Comparison of ENCODE assay signal across 22 cellular contexts in the genomic region with DNA sequence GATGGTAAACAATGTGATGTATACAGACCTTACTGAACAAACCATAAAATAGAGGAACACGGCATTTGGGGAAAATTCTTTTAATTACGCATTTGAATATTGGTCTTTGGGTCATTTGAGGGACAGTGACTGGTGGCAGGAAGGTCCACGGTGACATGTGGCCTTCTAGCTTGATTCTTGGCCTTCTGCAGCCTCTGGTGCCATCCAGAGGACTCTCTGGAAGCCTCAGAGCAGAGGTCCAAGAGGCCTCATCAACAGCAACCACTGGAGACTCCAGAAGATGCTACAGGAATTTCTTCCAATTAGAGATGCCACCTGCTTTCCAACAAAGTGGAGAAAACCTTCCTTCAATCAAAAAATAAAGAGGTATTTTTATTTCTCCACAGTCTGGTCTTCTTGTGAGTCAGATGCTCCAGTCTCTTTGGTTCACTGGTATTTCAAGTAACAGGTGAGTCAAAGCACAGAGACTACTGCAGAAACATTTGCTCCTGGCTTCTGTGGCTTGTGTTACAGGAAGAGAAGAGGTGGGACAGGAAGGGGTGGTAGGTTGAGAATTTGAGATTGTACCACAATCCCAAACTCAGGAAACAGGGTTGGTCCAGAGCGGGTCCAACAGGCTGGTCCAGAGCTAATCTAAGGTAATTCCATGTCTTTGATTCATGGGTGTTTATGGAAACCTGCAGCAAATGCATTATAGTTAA. TPM values are rescaled to one million over a fixed set of nuclear protein-coding genes. Genes with fewer than 3 reads are reported as not detected.
DNase-seq lines count a peak whose midpoint lies in the region; ATAC-seq, FAIRE-seq and TF ChIP-seq lines count a peak whose summit lies in the region.
"Had no signal": no experiment of that assay in that cellular context is flagged by ENCODE, and none has a peak within 500 bp of the region (broad histone marks: within the 10 kb centered on the region; RNA-seq: fewer than 3 reads in every experiment).

No MANE protein-coding gene starts in this region.

- POLR2A ChIA-PET in MCF 10A (lab: Yijun Ruan, JAX): no interaction called here
- POLR2A ChIA-PET in activated CD4-positive, alpha-beta memory T cell treated with anti-CD3 and anti-CD28 coated beads, Interleukin-2, amount 10 ng/mL, durations not matched to agents 7 days and 5 days (lab: Charles Lee): no interaction called here

- peak; percentile 61 for ATAC-seq in stimulated activated naive CD8-positive, alpha-beta T cell treated with anti-CD3 and anti-CD28 coated beads, Interleukin-15, amount 100 ng/mL, for 72 hours
- ATAC-seq: gastroesophageal sphincter; natural killer cell treated with Interleukin-12 subunit alpha and Interleukin-12 subunit beta and Interleukin-15 and Interleukin-18, amount 100 ng/mL, for 72 hours had no signal

- FAIRE-seq in small intestine (lab: Jason Lieb, UNC): no peak

- TF ChIP-seq POLR2A in breast epithelium (IDR thresholded peaks at IDR 0.05) (no peak), esophagus muscularis mucosa (IDR thresholded peaks at IDR 0.05; ENCODE audit: low read depth) (no peak)

- 77% methylated on average over 4 of the region's 4 CpGs for WGBS in esophagus muscularis mucosa
- 75 to 80% (median 79%) methylated on average over 4 of the region's 4 CpGs for WGBS in small intestine, 3 donors

- H3K4me1 ChIP-seq in breast epithelium: peaks cover 0 to 5% of the 10 kb centered on the region in 2 donors
- peaks cover 0 to 10% (median 9%) of the 10 kb centered on the region in 4 donors for H3K4me1 ChIP-seq in esophagus muscularis mucosa
- no peaks in the 10 kb centered on the region for H3K4me1 ChIP-seq in small intestine (ENCODE audit: control insufficient read depth in 2 of 2, insufficient read depth in 1 of 2, low read depth in 1 of 2, low read length in 1 of 2)
- H3K4me1 ChIP-seq: SJCRH30, vagina had no signal

- no TSS peak for BruUV-seq in MCF 10A (replicated peaks; lab: Mats Ljungman, UMichigan)

- no peaks in the 10 kb centered on the region for H3K4me1 Mint-ChIP-seq in MCF 10A (ENCODE audit: insufficient read depth, unreplicated experiment)
- H3K4me1 Mint-ChIP-seq in activated CD4-positive, alpha-beta memory T cell treated with anti-CD3 and anti-CD28 coated beads, Interleukin-2, amount 10 ng/mL, durations not matched to agents 7 days and 5 days: peaks cover 71% of the 10 kb centered on the region
- H3K4me1 Mint-ChIP-seq in stimulated activated naive CD8-positive, alpha-beta T cell treated with anti-CD3 and anti-CD28 coated beads, Interleukin-15, amount 100 ng/mL, for 72 hours: peaks cover 74% of the 10 kb centered on the region

- CTCF ChIA-PET in MCF 10A (lab: Yijun Ruan, JAX): interaction anchor here (1.2 kb wide), 1 partner anchor 13 kb away, joined by 3 read pairs; no protein-coding TSS in a partner anchor
- CTCF ChIA-PET in activated CD4-positive, alpha-beta memory T cell treated with anti-CD3 and anti-CD28 coated beads, Interleukin-2, amount 10 ng/mL, durations not matched to agents 7 days and 5 days (lab: Charles Lee): interaction anchor here (1.2 to 1.5 kb wide), 2 partner anchors 39 to 123 kb away, joined by 3 to 4 read pairs; no protein-coding TSS in a partner anchor

- no peaks in the 10 kb centered on the region for H3K27me3 ChIP-seq in breast epithelium
- peaks cover 0 to 20% (median 0%) of the 10 kb centered on the region in 4 donors for H3K27me3 ChIP-seq in esophagus muscularis mucosa
- H3K27me3 ChIP-seq in small intestine (ENCODE audit: control insufficient read depth in 2 of 2, insufficient read depth in 2 of 2, low read length in 2 of 2): no peaks in the 10 kb centered on the region
- H3K27me3 ChIP-seq: vagina had no signal

- no peaks in the 10 kb centered on the region for H3K9me3 ChIP-seq in breast epithelium
- H3K9me3 ChIP-seq in esophagus muscularis mucosa: no peaks in the 10 kb centered on the region
- H3K9me3 ChIP-seq in small intestine (ENCODE audit: control insufficient read depth, low read depth): no peaks in the 10 kb centered on the region
- H3K9me3 ChIP-seq: gastroesophageal sphincter, SJCRH30, vagina had no signal

- no peak overlapping the region for H3K27ac Mint-ChIP-seq in MCF 10A (ENCODE audit: low read depth, unreplicated experiment)
- peak overlapping the region; percentile 58 for H3K27ac Mint-ChIP-seq in activated CD4-positive, alpha-beta memory T cell treated with anti-CD3 and anti-CD28 coated beads, Interleukin-2, amount 10 ng/mL, durations not matched to agents 7 days and 5 days
- H3K27ac Mint-ChIP-seq in stimulated activated naive CD8-positive, alpha-beta T cell treated with anti-CD3 and anti-CD28 coated beads, Interleukin-15, amount 100 ng/mL, for 72 hours: peak overlapping the region; percentile 77 to 80
- H3K27ac Mint-ChIP-seq: memory B cell had no signal

- peak; percentile 13 for DNase-seq in MCF 10A (ENCODE audit: unreplicated experiment)
- no peak for DNase-seq in breast epithelium (ENCODE audit: low spot score in 2 of 2)
- DNase-seq in activated CD4-positive, alpha-beta memory T cell treated with anti-CD3 and anti-CD28 coated beads, Interleukin-2, amount 10 ng/mL, durations not matched to agents 7 days and 5 days: peak; percentile 28
- peak; percentile 68 for DNase-seq in esophagus muscularis mucosa (ENCODE audit: extremely low spot score)
- DNase-seq in stimulated activated naive CD8-positive, alpha-beta T cell treated with anti-CD3 and anti-CD28 coated beads, Interleukin-15, amount 100 ng/mL, for 72 hours: peak in 1 of 2 donors; percentile 42
- DNase-seq in NCI-H2081 (lab: John Stamatoyannopoulos, UW): no peak
- no peak for DNase-seq in germinal center (ENCODE audit: low spot score)
- no peak for DNase-seq in small intestine
- DNase-seq: activated CD4-positive, CD25-positive, alpha-beta regulatory T cell treated with anti-CD3 and anti-CD28 coated beads, Interleukin-2, amount 50 U/mL, for 72 hours; dermis blood vessel endothelial cell; EL; H7; KBM-7; NCI-H1048; SJCRH30; T-helper 9 cell had no signal

- H3K9me3 Mint-ChIP-seq in MCF 10A (ENCODE audit: unreplicated experiment): no peaks in the 10 kb centered on the region
- H3K9me3 Mint-ChIP-seq in activated CD4-positive, alpha-beta memory T cell treated with anti-CD3 and anti-CD28 coated beads, Interleukin-2, amount 10 ng/mL, durations not matched to agents 7 days and 5 days: no peaks in the 10 kb centered on the region
- no peaks in the 10 kb centered on the region for H3K9me3 Mint-ChIP-seq in stimulated activated naive CD8-positive, alpha-beta T cell treated with anti-CD3 and anti-CD28 coated beads, Interleukin-15, amount 100 ng/mL, for 72 hours
- H3K9me3 Mint-ChIP-seq: memory B cell; natural killer cell treated with Interleukin-12 subunit alpha and Interleukin-12 subunit beta and Interleukin-15 and Interleukin-18, amount 100 ng/mL, for 72 hours had no signal

- no peak for TF ChIP-seq EP300 in esophagus muscularis mucosa (IDR thresholded peaks at IDR 0.05)

- no peaks in the 10 kb centered on the region for H3K36me3 Mint-ChIP-seq in MCF 10A (ENCODE audit: insufficient read depth, unreplicated experiment)
- H3K36me3 Mint-ChIP-seq in activated CD4-positive, alpha-beta memory T cell treated with anti-CD3 and anti-CD28 coated beads, Interleukin-2, amount 10 ng/mL, durations not matched to agents 7 days and 5 days (ENCODE audit: low read depth): no peaks in the 10 kb centered on the region
- H3K36me3 Mint-ChIP-seq: memory B cell; natural killer cell treated with Interleukin-12 subunit alpha and Interleukin-12 subunit beta and Interleukin-15 and Interleukin-18, amount 100 ng/mL, for 72 hours had no signal

- H3K4me3 Mint-ChIP-seq in MCF 10A (ENCODE audit: unreplicated experiment): no peak overlapping the region
- H3K4me3 Mint-ChIP-seq in activated CD4-positive, alpha-beta memory T cell treated with anti-CD3 and anti-CD28 coated beads, Interleukin-2, amount 10 ng/mL, durations not matched to agents 7 days and 5 days: no peak overlapping the region
- peak overlapping the region; percentile 62 to 64 for H3K4me3 Mint-ChIP-seq in stimulated activated naive CD8-positive, alpha-beta T cell treated with anti-CD3 and anti-CD28 coated beads, Interleukin-15, amount 100 ng/mL, for 72 hours
- H3K4me3 Mint-ChIP-seq: memory B cell; natural killer cell treated with Interleukin-12 subunit alpha and Interleukin-12 subunit beta and Interleukin-15 and Interleukin-18, amount 100 ng/mL, for 72 hours had no signal

- intact Hi-C loops in MCF 10A (cut with micrococcal nuclease): no loop called here
- intact Hi-C loops in breast epithelium (cut with DNase I; ENCODE audit: low total_unique reads): no loop called here
- intact Hi-C loops in esophagus muscularis mucosa (cut with DNase I): no loop called here

- TF ChIP-seq CTCF in MCF 10A (IDR thresholded peaks at IDR 0.05; ENCODE audit: unreplicated experiment): no peak
- no peak for TF ChIP-seq CTCF in breast epithelium (IDR thresholded peaks at IDR 0.05)
- no peak for TF ChIP-seq CTCF in esophagus muscularis mucosa (IDR thresholded peaks at IDR 0.05)

- H3K4me3 ChIP-seq in breast epithelium (no peak overlapping the region), esophagus muscularis mucosa (no peak overlapping the region), small intestine (ENCODE audit: low read depth in 1 of 2, low read length in 2 of 2) (no peak overlapping the region)
- H3K4me3 ChIP-seq: gastroesophageal sphincter, PC-9, SJCRH30, vagina had no signal

- H3K27ac ChIP-seq in breast epithelium (no peak overlapping the region), esophagus muscularis mucosa (replicated peaks in 1 of 4) (no peak overlapping the region), small intestine (ENCODE audit: low read depth in 1 of 2, low read length in 1 of 2) (no peak overlapping the region)
- H3K27ac ChIP-seq: gastroesophageal sphincter, PC-9, SJCRH30, vagina had no signal

- peaks cover 32% of the 10 kb centered on the region for H3K27me3 Mint-ChIP-seq in MCF 10A (ENCODE audit: insufficient read depth, unreplicated experiment)
- no peaks in the 10 kb centered on the region for H3K27me3 Mint-ChIP-seq in activated CD4-positive, alpha-beta memory T cell treated with anti-CD3 and anti-CD28 coated beads, Interleukin-2, amount 10 ng/mL, durations not matched to agents 7 days and 5 days
- H3K27me3 Mint-ChIP-seq in stimulated activated naive CD8-positive, alpha-beta T cell treated with anti-CD3 and anti-CD28 coated beads, Interleukin-15, amount 100 ng/mL, for 72 hours: no peaks in the 10 kb centered on the region

- H3K36me3 ChIP-seq in breast epithelium (no peaks in the 10 kb centered on the region), esophagus muscularis mucosa (no peaks in the 10 kb centered on the region), small intestine (ENCODE audit: control insufficient read depth in 2 of 2, insufficient read depth in 2 of 2, low read length in 2 of 2) (no peaks in the 10 kb centered on the region)
- H3K36me3 ChIP-seq: gastroesophageal sphincter, SJCRH30, vagina had no signal

RNA-seq across cellular contexts. Expression of a gene that starts 2.7 kb away (rescaled TPM):
- 0.09 TPM in 1 of 2 replicates, not detected in the other for total RNA-seq in MCF 10A (2022)
- total RNA-seq in breast epithelium: 1 to 10 TPM in 2 of 3 donors, under 1 TPM in 1; 0.44 to 7.4 (median 1.3) TPM
- 10 to 100 TPM in 1 of 2 experiments, 1 to 10 TPM in 1; 8.9 to 11.0 TPM for total RNA-seq in activated CD4-positive, alpha-beta memory T cell treated with anti-CD3 and anti-CD28 coated beads, Interleukin-2, amount 10 ng/mL, durations not matched to agents 7 days and 5 days
- total RNA-seq in esophagus muscularis mucosa: 1 to 10 TPM in 1 of 4 donors, under 1 TPM in 2, not detected in 1; 0.13 to 1.2 (median 0.34) TPM
- under 1 TPM in 2 of 3 donors, not detected in 1; under 0.01 to 0.36 TPM for polyA plus RNA-seq in small intestine
- total RNA-seq: dermis blood vessel endothelial cell, epithelial cell of proximal tubule, H7, PC-9, SJCRH30 had no signal

RNA-seq across cellular contexts. Expression of a gene that starts 41.0 kb away (rescaled TPM):
- not detected in 2 replicates for total RNA-seq in MCF 10A (2022)
- 10 to 100 TPM in 2 of 3 donors, 1 to 10 TPM in 1; 5.4 to 13.1 (median 10.1) TPM for total RNA-seq in breast epithelium
- total RNA-seq in activated CD4-positive, alpha-beta memory T cell treated with anti-CD3 and anti-CD28 coated beads, Interleukin-2, amount 10 ng/mL, durations not matched to agents 7 days and 5 days: under 1 TPM; 0.45 to 0.83 TPM
- 10 to 100 TPM in 1 of 4 donors, 1 to 10 TPM in 3; 2.9 to 28.0 (median 7.5) TPM for total RNA-seq in esophagus muscularis mucosa
- 1 to 10 TPM in 1 of 3 donors, under 1 TPM in 1, not detected in 1; 0.27 to 9.1 TPM for polyA plus RNA-seq in small intestine
- total RNA-seq: epithelial cell of proximal tubule; H7; natural killer cell treated with Interleukin-12 subunit alpha and Interleukin-12 subunit beta and Interleukin-15 and Interleukin-18, amount 100 ng/mL, for 72 hours; PC-9; SJCRH30 had no signal

Comparison
In these comparisons a context has a peak if more than half of its experiments do, and no peak if none do; other contexts are left out.
1. DNase-seq: peak in MCF 10A (single experiment), activated CD4-positive, alpha-beta memory T cell treated with anti-CD3 and anti-CD28 coated beads, Interleukin-2, amount 10 ng/mL, durations not matched to agents 7 days and 5 days (single experiment) and esophagus muscularis mucosa (single experiment); none in breast epithelium (0 of 2), NCI-H2081 (0 of 2), germinal center (single experiment) and small intestine (single experiment).
2. H3K4me3 Mint-ChIP-seq: peak in stimulated activated naive CD8-positive, alpha-beta T cell treated with anti-CD3 and anti-CD28 coated beads, Interleukin-15, amount 100 ng/mL, for 72 hours (2 of 2); none in MCF 10A (single experiment) and activated CD4-positive, alpha-beta memory T cell treated with anti-CD3 and anti-CD28 coated beads, Interleukin-2, amount 10 ng/mL, durations not matched to agents 7 days and 5 days (single experiment).